In the genomic region with DNA sequence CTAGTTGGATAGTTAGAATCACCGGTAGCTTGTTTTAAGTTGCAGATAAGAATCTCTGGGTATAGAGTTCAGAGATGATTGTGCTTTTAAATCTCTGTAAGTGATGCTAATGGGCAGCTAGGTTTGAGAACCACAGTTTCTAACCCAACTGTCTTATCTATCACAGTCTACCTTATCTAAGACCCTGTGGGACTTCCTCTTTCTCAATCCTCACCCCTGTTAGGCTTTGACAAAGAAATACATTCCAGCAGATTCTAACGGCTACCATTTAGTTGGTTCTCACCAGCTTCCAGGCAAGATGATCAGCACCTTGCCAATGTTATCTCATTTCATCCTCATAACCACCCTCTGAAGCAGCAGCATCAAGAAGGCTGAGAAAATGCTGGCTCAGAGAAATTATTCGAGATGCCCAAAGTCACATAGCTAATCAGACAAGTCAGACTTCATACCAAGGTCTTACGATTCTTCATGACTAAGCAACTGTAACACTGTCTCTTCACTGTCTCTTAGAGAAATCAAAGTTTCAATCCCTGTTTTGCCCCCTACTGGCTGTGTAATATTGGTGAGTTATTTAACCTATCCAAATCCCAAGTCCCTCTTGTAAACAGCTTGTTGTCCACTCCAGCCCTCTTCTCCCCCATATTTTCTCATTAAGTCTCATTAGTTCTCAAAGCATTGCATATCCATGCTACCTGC, we compare ENCODE assay signal across 2 cellular contexts.
TF ChIP-seq lines count a peak whose summit lies in the region.

No MANE protein-coding gene starts in this region.

TF ChIP-seq in SK-N-SH, 30 proteins besides CTCF, POLR2A, EP300 and RAD21 (continued from another document):
- no peak for TF ChIP-seq IRF3 (IDR thresholded peaks at IDR 0.05; ENCODE audit: low read depth, low read length)
- TF ChIP-seq TEAD4 (IDR thresholded peaks at IDR 0.05; ENCODE audit: borderline replicate concordance, insufficient read depth): no peak
- TF ChIP-seq ELF1 (IDR thresholded peaks at IDR 0.05): no peak
- no peak for TF ChIP-seq MEF2A (IDR thresholded peaks at IDR 0.05; ENCODE audit: borderline replicate concordance, low read depth)
- TF ChIP-seq RCOR1 (IDR thresholded peaks at IDR 0.05; ENCODE audit: low read length): no peak
- TF ChIP-seq GATA2 (CRISPR knock-in tag; IDR thresholded peaks at IDR 0.05): no peak
- no peak for TF ChIP-seq TAF1 (IDR thresholded peaks at IDR 0.05; ENCODE audit: borderline replicate concordance, low read depth, low read length)
- TF ChIP-seq NRF1 (IDR thresholded peaks at IDR 0.05; ENCODE audit: low read depth, low read length): no peak
- no peak for TF ChIP-seq RXRA (IDR thresholded peaks at IDR 0.05; ENCODE audit: borderline replicate concordance, low read depth)
- no peak for TF ChIP-seq SMC3 (IDR thresholded peaks at IDR 0.05; ENCODE audit: low read depth, low read length)
- TF ChIP-seq RFX5 (IDR thresholded peaks at IDR 0.05; ENCODE audit: low read length): no peak
- no peak for TF ChIP-seq JUND (IDR thresholded peaks at IDR 0.05)
- TF ChIP-seq FOXJ3 (CRISPR knock-in tag; IDR thresholded peaks at IDR 0.05): no peak
- TF ChIP-seq, protein P1, sequence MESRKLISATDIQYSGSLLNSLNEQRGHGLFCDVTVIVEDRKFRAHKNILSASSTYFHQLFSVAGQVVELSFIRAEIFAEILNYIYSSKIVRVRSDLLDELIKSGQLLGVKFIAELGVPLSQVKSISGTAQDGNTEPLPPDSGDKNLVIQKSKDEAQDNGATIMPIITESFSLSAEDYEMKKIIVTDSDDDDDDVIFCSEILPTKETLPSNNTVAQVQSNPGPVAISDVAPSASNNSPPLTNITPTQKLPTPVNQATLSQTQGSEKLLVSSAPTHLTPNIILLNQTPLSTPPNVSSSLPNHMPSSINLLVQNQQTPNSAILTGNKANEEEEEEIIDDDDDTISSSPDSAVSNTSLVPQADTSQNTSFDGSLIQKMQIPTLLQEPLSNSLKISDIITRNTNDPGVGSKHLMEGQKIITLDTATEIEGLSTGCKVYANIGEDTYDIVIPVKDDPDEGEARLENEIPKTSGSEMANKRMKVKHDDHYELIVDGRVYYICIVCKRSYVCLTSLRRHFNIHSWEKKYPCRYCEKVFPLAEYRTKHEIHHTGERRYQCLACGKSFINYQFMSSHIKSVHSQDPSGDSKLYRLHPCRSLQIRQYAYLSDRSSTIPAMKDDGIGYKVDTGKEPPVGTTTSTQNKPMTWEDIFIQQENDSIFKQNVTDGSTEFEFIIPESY (IDR thresholded peaks at IDR 0.05; ENCODE audit: borderline replicate concordance, low read depth): no peak

TF ChIP-seq in SK-N-SH treated with all-trans-retinoic acid at 6 μM for 48 hours, 23 proteins besides CTCF, POLR2A, EP300 and RAD21 (continued from another document):
- TF ChIP-seq CREB5 (CRISPR knock-in tag; IDR thresholded peaks at IDR 0.05; ENCODE audit: low read depth) (no peak), ZC3H10 (CRISPR knock-in tag; IDR thresholded peaks at IDR 0.05) (no peak), ISL1 (CRISPR knock-in tag; IDR thresholded peaks at IDR 0.05) (no peak), ZNF70 (CRISPR knock-in tag; IDR thresholded peaks at IDR 0.05) (no peak), TSHZ2 (CRISPR knock-in tag; IDR thresholded peaks at IDR 0.05) (no peak), SNAI2 (CRISPR knock-in tag; IDR thresholded peaks at IDR 0.05) (no peak), OSR1 (CRISPR knock-in tag; IDR thresholded peaks at IDR 0.05) (no peak)
